ENCODE assay signal across 9 cellular contexts in genomic region chr17:42163113-42163512, GRCh38. TPM values are rescaled to one million over a fixed set of nuclear protein-coding genes. Genes with fewer than 3 reads are reported as not detected.
DNase-seq lines count a peak whose midpoint lies in the region; ATAC-seq and TF ChIP-seq lines count a peak whose summit lies in the region.
"Had no signal": no experiment of that assay in that cellular context is flagged by ENCODE, and none has a peak within 500 bp of the region (broad histone marks: within the 10 kb centered on the region; RNA-seq: fewer than 3 reads in every experiment).

No MANE protein-coding gene starts in this region.

- TF ChIP-seq CTCF in GM13976 (IDR thresholded peaks at IDR 0.05; ENCODE audit: borderline replicate concordance, control extremely low read depth, extremely low read depth, insufficient read depth, missing control alignments) (peak; percentile 45), OCI-LY7 (conservative IDR thresholded peaks at IDR 0.05; ENCODE audit: low read length) (peak; percentile 83), choroid plexus epithelial cell (conservative IDR thresholded peaks at IDR 0.05; ENCODE audit: low read depth, low read length) (peak; percentile 44), spleen (IDR thresholded peaks at IDR 0.05 in 8 of 11, conservative IDR thresholded peaks at IDR 0.05 in 3 of 11) (peak in 7 of 11 experiments; percentile 14 to 44 (median 35))

- DNase-seq in GM13976 (ENCODE audit: low spot score) (peak; percentile 70), OCI-LY7 (ENCODE audit: low spot score) (peak; percentile 36), choroid plexus epithelial cell (ENCODE audit: low read depth) (no peak), spleen (no peak), HPDE6-E6E7 (ENCODE audit: extremely low spot score) (no peak), NOMO-1 treated with DMSO at 0.1 percent for 48 hours (lab: John Stamatoyannopoulos, UW; ENCODE audit: unreplicated experiment) (no peak)

- POLR2A ChIA-PET in OCI-LY7 (lab: Charles Lee) = no interaction called here

- no peaks in the 10 kb centered on the region for H4K20me1 ChIP-seq in OCI-LY7 (ENCODE audit: insufficient read depth, low read length)

- no peaks in the 10 kb centered on the region for H3K27me3 ChIP-seq in spleen (replicated peaks in 1 of 7)

- no peaks in the 10 kb centered on the region for H3K9me2 ChIP-seq in OCI-LY7 (ENCODE audit: insufficient read depth, low read length)

- no TSS peak for BruUV-seq in OCI-LY7 (replicated peaks; lab: Mats Ljungman, UMichigan)

- no peak for TF ChIP-seq POLR2A in spleen (IDR thresholded peaks at IDR 0.05)

- no peak overlapping the region for H3K4me2 ChIP-seq in OCI-LY7 (ENCODE audit: low read length)

- H2AFZ ChIP-seq in OCI-LY7 (ENCODE audit: low read length) = no peak overlapping the region

- no peaks in the 10 kb centered on the region for H3K36me3 ChIP-seq in OCI-LY7 (ENCODE audit: insufficient read depth, low read length)
- no peaks in the 10 kb centered on the region for H3K36me3 ChIP-seq in spleen

- in situ Hi-C loops in GM13976 (cut with MboI; ENCODE audit: low sequenced_read_pairs, unreplicated experiment) = no loop called here

- WGBS in spleen, 5 donors = 51 to 70% (median 66%) methylated on average over 8 of the region's 8 CpGs

- CTCF ChIA-PET in OCI-LY7 (lab: Charles Lee; ENCODE audit: unreplicated experiment) = no interaction called here

- no peak overlapping the region for H3K4me3 ChIP-seq in OCI-LY7 (ENCODE audit: low read depth, low read length, poor library complexity, severe bottlenecking)
- no peak overlapping the region for H3K4me3 ChIP-seq in choroid plexus epithelial cell (ENCODE audit: low read depth, low read length)
- no peak overlapping the region for H3K4me3 ChIP-seq in spleen

- no peaks in the 10 kb centered on the region for H3K4me1 ChIP-seq in OCI-LY7 (ENCODE audit: insufficient read depth, low read length, poor library complexity, severe bottlenecking)
- peaks cover 0 to 16% (median 0%) of the 10 kb centered on the region in 6 donors for H3K4me1 ChIP-seq in spleen

- ATAC-seq in GM19023 (IDR thresholded peaks at IDR 0.05; ENCODE audit: unreplicated experiment) (no peak), HG02973 (IDR thresholded peaks at IDR 0.05; ENCODE audit: unreplicated experiment) (no peak)

- H3K27ac ChIP-seq in OCI-LY7 (ENCODE audit: low read depth, low read length, poor library complexity, severe bottlenecking) = no peak overlapping the region
- H3K27ac ChIP-seq in spleen = no peak overlapping the region

- intact Hi-C loops in OCI-LY7 (cut with micrococcal nuclease; ENCODE audit: unreplicated experiment) (no loop called here), spleen (cut with DNase I; ENCODE audit: low total_unique reads) (no loop called here)

- H3K79me2 ChIP-seq in OCI-LY7 (ENCODE audit: insufficient read depth, low read depth, low read length) = no peaks in the 10 kb centered on the region

- H3K9me3 ChIP-seq in OCI-LY7 (ENCODE audit: low read length) (no peaks in the 10 kb centered on the region), spleen (no peaks in the 10 kb centered on the region)

RNA-seq across cellular contexts. Expression of gene RAB5C, which starts 8.3 kb away (rescaled TPM):
- total RNA-seq in OCI-LY7 (2014; rRNA removed; shearing (Covaris generic)) = 37.3 and 50.1 TPM in 2 replicates
- 60.6 and 61.2 TPM in 2 replicates for total RNA-seq in OCI-LY7 (2022)
- total RNA-seq in spleen = 100 to 1,000 TPM; 120 to 181 (median 148) TPM
- 100 to 1,000 TPM in 1 of 3 donors, 10 to 100 TPM in 2; 70.0 to 152 (median 89.2) TPM for polyA plus RNA-seq in spleen

RNA-seq across cellular contexts. Expression of gene KCNH4, which starts 17.8 kb away (rescaled TPM):
- not detected in 2 replicates for total RNA-seq in OCI-LY7 (2014; rRNA removed; shearing (Covaris generic))
- total RNA-seq in OCI-LY7 (2022) (not detected in 2 replicates), spleen (under 1 TPM; 0.17 to 0.52 (median 0.26) TPM)
- under 1 TPM; 0.14 to 0.32 (median 0.15) TPM for polyA plus RNA-seq in spleen

RNA-seq across cellular contexts. Expression of gene HCRT, which starts 22.1 kb away (rescaled TPM):
- not detected in 2 replicates for total RNA-seq in OCI-LY7 (2014; rRNA removed; shearing (Covaris generic))
- not detected in 2 replicates for total RNA-seq in OCI-LY7 (2022)
- total RNA-seq in spleen = not detected
- polyA plus RNA-seq in spleen = not detected
- total RNA-seq: urinary bladder had no signal
- polyA plus RNA-seq: urinary bladder had no signal

RNA-seq across cellular contexts. Expression of gene GHDC, which starts 31.2 kb away (rescaled TPM):
- 30.0 and 30.7 TPM in 2 replicates for total RNA-seq in OCI-LY7 (2014; rRNA removed; shearing (Covaris generic))
- total RNA-seq in OCI-LY7 (2022) = 25.0 and 33.2 TPM in 2 replicates
- total RNA-seq in spleen = 100 to 1,000 TPM in 3 of 7 donors, 10 to 100 TPM in 4; 29.4 to 122 (median 58.0) TPM
- 10 to 100 TPM; 22.0 to 33.1 (median 26.1) TPM for polyA plus RNA-seq in spleen

RNA-seq across cellular contexts. Expression of gene HSPB9, which starts 40.5 kb away (rescaled TPM):
- 0.16 TPM in 1 of 2 replicates, not detected in the other for total RNA-seq in OCI-LY7 (2014; rRNA removed; shearing (Covaris generic))
- not detected in 2 replicates for total RNA-seq in OCI-LY7 (2022)
- total RNA-seq in spleen = under 1 TPM in 1 of 7 donors, not detected in 6; 0.19 TPM
- under 1 TPM; 0.11 to 0.17 (median 0.16) TPM for polyA plus RNA-seq in spleen
- total RNA-seq: urinary bladder had no signal

Comparison
In these comparisons a context has a peak if more than half of its experiments do, and no peak if none do; other contexts are left out.
1. DNase-seq: peak in GM13976 (single experiment) and OCI-LY7 (single experiment); none in choroid plexus epithelial cell (single experiment), spleen (single experiment), HPDE6-E6E7 (single experiment) and NOMO-1 treated with DMSO at 0.1 percent for 48 hours (single experiment).
2. Peak in every context shown above with its lines, with median percentiles within 50 percentile points of each other: CTCF ChIP-seq.